ENCODE assay signal across 8 cellular contexts in the genomic region with DNA sequence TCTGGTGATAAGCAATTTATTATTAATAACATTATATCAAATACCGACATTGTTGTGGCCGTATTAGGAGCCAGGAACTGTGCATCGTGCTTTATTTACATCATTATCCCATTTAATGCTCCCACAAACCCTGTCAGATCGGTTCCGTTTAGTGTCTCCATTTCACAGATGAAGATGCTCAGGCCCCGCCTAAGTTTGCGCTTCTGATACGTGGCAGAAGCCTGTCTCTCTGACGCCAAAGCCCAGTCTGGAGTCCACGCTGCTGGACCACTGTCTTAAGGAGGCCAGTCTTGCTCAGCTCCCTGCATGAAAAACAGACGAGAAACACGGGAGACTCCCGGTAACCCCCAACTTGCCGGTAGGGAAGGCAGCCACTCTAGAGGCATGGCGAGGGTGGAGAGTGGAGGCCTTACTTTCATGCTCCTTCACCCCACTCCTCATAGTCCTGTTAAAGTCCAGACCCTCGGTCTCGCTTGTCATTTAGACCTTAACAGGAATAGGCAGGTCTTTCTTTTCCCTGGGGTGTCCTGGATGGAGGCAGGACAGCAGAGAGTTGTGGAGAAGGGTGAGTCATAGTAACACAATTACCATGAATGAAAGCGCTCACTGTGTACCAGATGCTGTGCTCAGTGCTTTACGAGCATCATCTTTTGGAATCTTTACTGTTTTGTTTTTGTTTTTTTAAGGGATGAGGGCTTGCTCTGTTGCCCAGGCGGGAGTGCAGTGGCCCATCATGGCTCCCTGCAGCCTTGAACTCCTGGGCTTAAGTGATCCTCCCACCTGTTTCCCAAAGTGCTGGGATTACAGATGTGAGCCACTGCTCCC. TPM values are rescaled to one million over a fixed set of nuclear protein-coding genes. Genes with fewer than 3 reads are reported as not detected.
DNase-seq lines count a peak whose midpoint lies in the region; ATAC-seq and TF ChIP-seq lines count a peak whose summit lies in the region.

No MANE protein-coding gene starts in this region.

- H3K27ac ChIP-seq in SK-N-MC: peak overlapping the region; percentile 82
- peak overlapping the region; percentile 96 for H3K27ac ChIP-seq in right cardiac atrium (ENCODE audit: low read length)

- in situ Hi-C loops in astrocyte of the cerebellum (cut with HindIII; ENCODE audit: low sequenced_read_pairs): no loop called here

- no peak for TF ChIP-seq CTCF in astrocyte of the cerebellum (IDR thresholded peaks at IDR 0.05; ENCODE audit: low read depth, low read length, missing control alignments)

- ATAC-seq in GM19035 (IDR thresholded peaks at IDR 0.05; ENCODE audit: unreplicated experiment) (peak; percentile 32), right cardiac atrium (peak; percentile 73 to 81)

- no peaks in the 10 kb centered on the region for H3K27me3 ChIP-seq in right cardiac atrium (ENCODE audit: control insufficient read depth, insufficient read depth)

- H3K4me3 ChIP-seq in SK-N-MC: peak overlapping the region; percentile 97
- H3K4me3 ChIP-seq in astrocyte of the cerebellum (ENCODE audit: low read depth, low read length): peak overlapping the region; percentile 83
- H3K4me3 ChIP-seq in right cardiac atrium (ENCODE audit: low read length): peak overlapping the region; percentile 78

- DNase-seq in AML-193 (lab: John Stamatoyannopoulos, UW): peak; percentile 32 to 41
- peak; percentile 42 for DNase-seq in HT-29 (ENCODE audit: low spot score)
- no peak for DNase-seq in SK-N-MC (ENCODE audit: low read depth, low spot score)
- no peak for DNase-seq in astrocyte of the cerebellum (ENCODE audit: low read depth)
- DNase-seq in right cardiac atrium: peak; percentile 76 to 86 (median 77)
- DNase-seq in posterior vena cava (ENCODE audit: low spot score): peak; percentile 88
- no peak for DNase-seq in GM19240 (ENCODE audit: insufficient read length, low spot score)

- intact Hi-C loops in right cardiac atrium (cut with DNase I) (no loop called here), posterior vena cava (cut with DNase I) (no loop called here)

- peaks cover 3% of the 10 kb centered on the region for H3K4me1 ChIP-seq in right cardiac atrium (ENCODE audit: control insufficient read depth, insufficient read depth, low read length)

- H3K9ac ChIP-seq in SK-N-MC (ENCODE audit: insufficient read length): peak overlapping the region; percentile 90

- no peaks in the 10 kb centered on the region for H3K36me3 ChIP-seq in SK-N-MC (ENCODE audit: insufficient read depth, low read length)

- H3K9me3 ChIP-seq in SK-N-MC (ENCODE audit: low read depth, low read length) (no peaks in the 10 kb centered on the region), right cardiac atrium (ENCODE audit: control insufficient read depth, low read length) (no peaks in the 10 kb centered on the region)

- WGBS in right cardiac atrium: 7% methylated on average over 20 of the region's 20 CpGs

RNA-seq across cellular contexts. Expression of a gene that starts 0.9 kb away (rescaled TPM):
- 21.5 and 27.5 TPM in 2 replicates for total RNA-seq in HT-29 (2014; rRNA removed; shearing (Covaris generic))
- total RNA-seq in right cardiac atrium: 10 to 100 TPM; 59.5 to 77.0 (median 70.7) TPM
- polyA plus RNA-seq in right cardiac atrium: 53.8 TPM
- total RNA-seq in posterior vena cava: 100 to 1,000 TPM in 1 of 2 donors, 10 to 100 TPM in 1; 76.7 to 103 TPM

RNA-seq across cellular contexts. Expression of a gene that starts 29.3 kb away (rescaled TPM):
- 19.2 and 22.0 TPM in 2 replicates for total RNA-seq in HT-29 (2014; rRNA removed; shearing (Covaris generic))
- total RNA-seq in right cardiac atrium (10 to 100 TPM; 29.4 to 34.1 (median 31.7) TPM), posterior vena cava (10 to 100 TPM; 53.1 to 58.7 TPM)
- polyA plus RNA-seq in right cardiac atrium: 16.4 TPM

RNA-seq across cellular contexts. Expression of a gene that starts 29.9 kb away (rescaled TPM):
- 6.6 and 7.6 TPM in 2 replicates for total RNA-seq in HT-29 (2014; rRNA removed; shearing (Covaris generic))
- total RNA-seq in right cardiac atrium (10 to 100 TPM; 13.6 to 17.5 (median 14.9) TPM), posterior vena cava (1 to 10 TPM; 7.4 to 8.8 TPM)
- 11.7 TPM for polyA plus RNA-seq in right cardiac atrium

Comparison
In these comparisons a context has a peak if more than half of its experiments do, and no peak if none do; other contexts are left out.
1. DNase-seq: peak in AML-193 (2 of 2), HT-29 (single experiment), right cardiac atrium (3 of 3) and posterior vena cava (single experiment); none in SK-N-MC (single experiment), astrocyte of the cerebellum (single experiment) and GM19240 (single experiment).
2. Peak in every context shown above with its lines, with median percentiles within 50 percentile points of each other: H3K4me3 ChIP-seq.